4 cellular contexts compared by ENCODE assay signal in genomic region chr1:75757210-75757609, GRCh38. TPM values are rescaled to one million over a fixed set of nuclear protein-coding genes. Genes with fewer than 3 reads are reported as not detected.
"Had no signal": no experiment of that assay in that cellular context is flagged by ENCODE, and none has a peak within 500 bp of the region (broad histone marks: within the 10 kb centered on the region; RNA-seq: fewer than 3 reads in every experiment).

No MANE protein-coding gene starts in this region.

RNA-seq across cellular contexts. Expression of gene MSH4, which starts 39.5 kb away (rescaled TPM):
- total RNA-seq: mesenteric fat pad had no signal
- polyA plus RNA-seq: immature natural killer cell; liver; naive thymus-derived CD4-positive, alpha-beta T cell had no signal
